1 cellular context compared by ENCODE assay signal in the genomic region with DNA sequence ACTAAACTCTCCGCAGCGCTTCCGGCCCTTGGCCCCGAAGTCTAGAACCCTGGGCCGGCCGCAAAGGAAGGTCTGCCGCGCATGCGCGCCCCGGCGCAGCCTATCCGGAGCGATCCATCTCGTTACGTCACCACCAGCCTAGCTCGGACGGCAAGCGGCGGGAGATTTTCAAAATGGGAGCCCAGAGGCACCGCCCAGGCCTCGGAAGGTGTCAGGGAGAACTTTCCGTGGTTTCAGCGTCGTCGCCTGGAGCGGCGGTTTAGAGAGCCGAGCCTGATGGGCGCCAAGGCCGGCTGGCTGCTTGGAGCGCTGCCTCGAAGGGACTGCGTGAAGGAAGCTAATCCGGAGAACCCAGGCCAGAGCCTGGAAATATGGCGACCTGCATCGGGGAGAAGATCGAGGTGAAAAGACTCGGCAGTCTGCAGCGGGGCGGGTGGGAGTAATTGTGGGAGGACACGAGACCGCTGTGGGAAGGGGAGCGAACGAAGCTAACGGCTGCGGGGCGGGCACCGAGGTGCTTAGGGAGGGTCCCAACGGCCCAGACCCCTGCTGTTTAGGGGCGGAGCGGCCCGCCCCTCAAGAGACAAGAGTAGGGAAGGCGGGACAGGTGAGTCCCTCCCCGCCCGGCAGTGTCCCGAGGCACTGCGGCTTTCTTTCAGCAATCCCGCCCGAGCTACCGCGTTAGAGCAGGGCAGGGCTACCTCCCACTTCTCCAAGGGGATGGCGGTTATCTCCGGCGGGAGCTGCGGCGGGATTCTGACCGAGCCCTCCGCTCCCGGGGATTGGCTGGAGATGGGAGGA.
A peak's percentile ranks its signal among the peaks of the same experiment; 100 is the strongest.
TF ChIP-seq lines count a peak whose summit lies in the region.

A gene (plus strand): TSS at position 130 of the 801 bp plus-strand sequence. CDS start 242 bp downstream, at position 372.

TF ChIP-seq in HepG2, 621 proteins besides CTCF, POLR2A, EP300 and RAD21 (continued from another document and continues in another):
- no peak; the same call in 1 of the 2 replicates for TF ChIP-seq ZNF569 (CRISPR knock-in tag; IDR thresholded peaks at IDR 0.05; ENCODE audit: borderline replicate concordance)
- no peak for TF ChIP-seq ZC3H4 (CRISPR knock-in tag; IDR thresholded peaks at IDR 0.05; ENCODE audit: borderline replicate concordance)
- TF ChIP-seq, protein P1, sequence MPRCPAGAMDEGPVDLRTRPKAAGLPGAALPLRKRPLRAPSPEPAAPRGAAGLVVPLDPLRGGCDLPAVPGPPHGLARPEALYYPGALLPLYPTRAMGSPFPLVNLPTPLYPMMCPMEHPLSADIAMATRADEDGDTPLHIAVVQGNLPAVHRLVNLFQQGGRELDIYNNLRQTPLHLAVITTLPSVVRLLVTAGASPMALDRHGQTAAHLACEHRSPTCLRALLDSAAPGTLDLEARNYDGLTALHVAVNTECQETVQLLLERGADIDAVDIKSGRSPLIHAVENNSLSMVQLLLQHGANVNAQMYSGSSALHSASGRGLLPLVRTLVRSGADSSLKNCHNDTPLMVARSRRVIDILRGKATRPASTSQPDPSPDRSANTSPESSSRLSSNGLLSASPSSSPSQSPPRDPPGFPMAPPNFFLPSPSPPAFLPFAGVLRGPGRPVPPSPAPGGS (CRISPR knock-in tag; IDR thresholded peaks at IDR 0.05): no peak; the same call in none of the 2 replicates
- TF ChIP-seq, protein P2, sequence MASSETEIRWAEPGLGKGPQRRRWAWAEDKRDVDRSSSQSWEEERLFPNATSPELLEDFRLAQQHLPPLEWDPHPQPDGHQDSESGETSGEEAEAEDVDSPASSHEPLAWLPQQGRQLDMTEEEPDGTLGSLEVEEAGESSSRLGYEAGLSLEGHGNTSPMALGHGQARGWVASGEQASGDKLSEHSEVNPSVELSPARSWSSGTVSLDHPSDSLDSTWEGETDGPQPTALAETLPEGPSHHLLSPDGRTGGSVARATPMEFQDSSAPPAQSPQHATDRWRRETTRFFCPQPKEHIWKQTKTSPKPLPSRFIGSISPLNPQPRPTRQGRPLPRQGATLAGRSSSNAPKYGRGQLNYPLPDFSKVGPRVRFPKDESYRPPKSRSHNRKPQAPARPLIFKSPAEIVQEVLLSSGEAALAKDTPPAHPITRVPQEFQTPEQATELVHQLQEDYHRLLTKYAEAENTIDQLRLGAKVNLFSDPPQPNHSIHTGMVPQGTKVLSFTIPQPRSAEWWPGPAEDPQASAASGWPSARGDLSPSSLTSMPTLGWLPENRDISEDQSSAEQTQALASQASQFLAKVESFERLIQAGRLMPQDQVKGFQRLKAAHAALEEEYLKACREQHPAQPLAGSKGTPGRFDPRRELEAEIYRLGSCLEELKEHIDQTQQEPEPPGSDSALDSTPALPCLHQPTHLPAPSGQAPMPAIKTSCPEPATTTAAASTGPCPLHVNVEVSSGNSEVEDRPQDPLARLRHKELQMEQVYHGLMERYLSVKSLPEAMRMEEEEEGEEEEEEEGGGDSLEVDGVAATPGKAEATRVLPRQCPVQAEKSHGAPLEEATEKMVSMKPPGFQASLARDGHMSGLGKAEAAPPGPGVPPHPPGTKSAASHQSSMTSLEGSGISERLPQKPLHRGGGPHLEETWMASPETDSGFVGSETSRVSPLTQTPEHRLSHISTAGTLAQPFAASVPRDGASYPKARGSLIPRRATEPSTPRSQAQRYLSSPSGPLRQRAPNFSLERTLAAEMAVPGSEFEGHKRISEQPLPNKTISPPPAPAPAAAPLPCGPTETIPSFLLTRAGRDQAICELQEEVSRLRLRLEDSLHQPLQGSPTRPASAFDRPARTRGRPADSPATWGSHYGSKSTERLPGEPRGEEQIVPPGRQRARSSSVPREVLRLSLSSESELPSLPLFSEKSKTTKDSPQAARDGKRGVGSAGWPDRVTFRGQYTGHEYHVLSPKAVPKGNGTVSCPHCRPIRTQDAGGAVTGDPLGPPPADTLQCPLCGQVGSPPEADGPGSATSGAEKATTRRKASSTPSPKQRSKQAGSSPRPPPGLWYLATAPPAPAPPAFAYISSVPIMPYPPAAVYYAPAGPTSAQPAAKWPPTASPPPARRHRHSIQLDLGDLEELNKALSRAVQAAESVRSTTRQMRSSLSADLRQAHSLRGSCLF (CRISPR knock-in tag; IDR thresholded peaks at IDR 0.05; ENCODE audit: borderline replicate concordance): no peak
- TF ChIP-seq EED (CRISPR knock-in tag; IDR thresholded peaks at IDR 0.05): peak; percentile 76; the same call in 1 of the 2 replicates
- TF ChIP-seq HDAC1 (CRISPR knock-in tag; IDR thresholded peaks at IDR 0.05): peak; percentile 99
- no peak for TF ChIP-seq ZNF331 (CRISPR knock-in tag; IDR thresholded peaks at IDR 0.05)
- TF ChIP-seq ZNF510 (CRISPR knock-in tag; IDR thresholded peaks at IDR 0.05; ENCODE audit: low read depth): 0 out of 2 replicates have a peak, but pooled peaks have one; percentile 64
- TF ChIP-seq TBX2 (CRISPR knock-in tag; IDR thresholded peaks at IDR 0.05; ENCODE audit: borderline replicate concordance): peak; percentile 65
- TF ChIP-seq CAMTA2 (CRISPR knock-in tag; IDR thresholded peaks at IDR 0.05; ENCODE audit: borderline replicate concordance): 0 out of 2 replicates have a peak, but pooled peaks have one; percentile 65
- peak; percentile 97 for TF ChIP-seq ASH2L (IDR thresholded peaks at IDR 0.05; ENCODE audit: insufficient read length, low read depth, low read length)
- TF ChIP-seq, protein P3, sequence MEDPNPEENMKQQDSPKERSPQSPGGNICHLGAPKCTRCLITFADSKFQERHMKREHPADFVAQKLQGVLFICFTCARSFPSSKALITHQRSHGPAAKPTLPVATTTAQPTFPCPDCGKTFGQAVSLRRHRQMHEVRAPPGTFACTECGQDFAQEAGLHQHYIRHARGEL (CRISPR knock-in tag; IDR thresholded peaks at IDR 0.05): no peak
- TF ChIP-seq, protein P4, sequence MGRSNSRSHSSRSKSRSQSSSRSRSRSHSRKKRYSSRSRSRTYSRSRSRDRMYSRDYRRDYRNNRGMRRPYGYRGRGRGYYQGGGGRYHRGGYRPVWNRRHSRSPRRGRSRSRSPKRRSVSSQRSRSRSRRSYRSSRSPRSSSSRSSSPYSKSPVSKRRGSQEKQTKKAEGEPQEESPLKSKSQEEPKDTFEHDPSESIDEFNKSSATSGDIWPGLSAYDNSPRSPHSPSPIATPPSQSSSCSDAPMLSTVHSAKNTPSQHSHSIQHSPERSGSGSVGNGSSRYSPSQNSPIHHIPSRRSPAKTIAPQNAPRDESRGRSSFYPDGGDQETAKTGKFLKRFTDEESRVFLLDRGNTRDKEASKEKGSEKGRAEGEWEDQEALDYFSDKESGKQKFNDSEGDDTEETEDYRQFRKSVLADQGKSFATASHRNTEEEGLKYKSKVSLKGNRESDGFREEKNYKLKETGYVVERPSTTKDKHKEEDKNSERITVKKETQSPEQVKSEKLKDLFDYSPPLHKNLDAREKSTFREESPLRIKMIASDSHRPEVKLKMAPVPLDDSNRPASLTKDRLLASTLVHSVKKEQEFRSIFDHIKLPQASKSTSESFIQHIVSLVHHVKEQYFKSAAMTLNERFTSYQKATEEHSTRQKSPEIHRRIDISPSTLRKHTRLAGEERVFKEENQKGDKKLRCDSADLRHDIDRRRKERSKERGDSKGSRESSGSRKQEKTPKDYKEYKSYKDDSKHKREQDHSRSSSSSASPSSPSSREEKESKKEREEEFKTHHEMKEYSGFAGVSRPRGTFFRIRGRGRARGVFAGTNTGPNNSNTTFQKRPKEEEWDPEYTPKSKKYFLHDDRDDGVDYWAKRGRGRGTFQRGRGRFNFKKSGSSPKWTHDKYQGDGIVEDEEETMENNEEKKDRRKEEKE (IDR thresholded peaks at IDR 0.05): no peak
- TF ChIP-seq, protein P5, sequence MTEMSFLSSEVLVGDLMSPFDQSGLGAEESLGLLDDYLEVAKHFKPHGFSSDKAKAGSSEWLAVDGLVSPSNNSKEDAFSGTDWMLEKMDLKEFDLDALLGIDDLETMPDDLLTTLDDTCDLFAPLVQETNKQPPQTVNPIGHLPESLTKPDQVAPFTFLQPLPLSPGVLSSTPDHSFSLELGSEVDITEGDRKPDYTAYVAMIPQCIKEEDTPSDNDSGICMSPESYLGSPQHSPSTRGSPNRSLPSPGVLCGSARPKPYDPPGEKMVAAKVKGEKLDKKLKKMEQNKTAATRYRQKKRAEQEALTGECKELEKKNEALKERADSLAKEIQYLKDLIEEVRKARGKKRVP (CRISPR knock-in tag; IDR thresholded peaks at IDR 0.05): peak in 1 of 2 experiments; percentile 59; a peak in 2 of 4 replicates
- TF ChIP-seq, protein P6, sequence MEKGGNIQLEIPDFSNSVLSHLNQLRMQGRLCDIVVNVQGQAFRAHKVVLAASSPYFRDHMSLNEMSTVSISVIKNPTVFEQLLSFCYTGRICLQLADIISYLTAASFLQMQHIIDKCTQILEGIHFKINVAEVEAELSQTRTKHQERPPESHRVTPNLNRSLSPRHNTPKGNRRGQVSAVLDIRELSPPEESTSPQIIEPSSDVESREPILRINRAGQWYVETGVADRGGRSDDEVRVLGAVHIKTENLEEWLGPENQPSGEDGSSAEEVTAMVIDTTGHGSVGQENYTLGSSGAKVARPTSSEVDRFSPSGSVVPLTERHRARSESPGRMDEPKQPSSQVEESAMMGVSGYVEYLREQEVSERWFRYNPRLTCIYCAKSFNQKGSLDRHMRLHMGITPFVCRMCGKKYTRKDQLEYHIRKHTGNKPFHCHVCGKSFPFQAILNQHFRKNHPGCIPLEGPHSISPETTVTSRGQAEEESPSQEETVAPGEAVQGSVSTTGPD (CRISPR knock-in tag; IDR thresholded peaks at IDR 0.05): no peak
- TF ChIP-seq MTA3 (CRISPR knock-in tag; IDR thresholded peaks at IDR 0.05): no peak
- TF ChIP-seq, protein P7, sequence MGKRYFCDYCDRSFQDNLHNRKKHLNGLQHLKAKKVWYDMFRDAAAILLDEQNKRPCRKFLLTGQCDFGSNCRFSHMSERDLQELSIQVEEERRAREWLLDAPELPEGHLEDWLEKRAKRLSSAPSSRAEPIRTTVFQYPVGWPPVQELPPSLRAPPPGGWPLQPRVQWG (CRISPR knock-in tag; IDR thresholded peaks at IDR 0.05; ENCODE audit: borderline replicate concordance, low read depth): no peak
- peak; percentile 32; the same call in 1 of the 2 replicates for TF ChIP-seq ZNF232 (CRISPR knock-in tag; IDR thresholded peaks at IDR 0.05; ENCODE audit: borderline replicate concordance)
- TF ChIP-seq, protein P8, sequence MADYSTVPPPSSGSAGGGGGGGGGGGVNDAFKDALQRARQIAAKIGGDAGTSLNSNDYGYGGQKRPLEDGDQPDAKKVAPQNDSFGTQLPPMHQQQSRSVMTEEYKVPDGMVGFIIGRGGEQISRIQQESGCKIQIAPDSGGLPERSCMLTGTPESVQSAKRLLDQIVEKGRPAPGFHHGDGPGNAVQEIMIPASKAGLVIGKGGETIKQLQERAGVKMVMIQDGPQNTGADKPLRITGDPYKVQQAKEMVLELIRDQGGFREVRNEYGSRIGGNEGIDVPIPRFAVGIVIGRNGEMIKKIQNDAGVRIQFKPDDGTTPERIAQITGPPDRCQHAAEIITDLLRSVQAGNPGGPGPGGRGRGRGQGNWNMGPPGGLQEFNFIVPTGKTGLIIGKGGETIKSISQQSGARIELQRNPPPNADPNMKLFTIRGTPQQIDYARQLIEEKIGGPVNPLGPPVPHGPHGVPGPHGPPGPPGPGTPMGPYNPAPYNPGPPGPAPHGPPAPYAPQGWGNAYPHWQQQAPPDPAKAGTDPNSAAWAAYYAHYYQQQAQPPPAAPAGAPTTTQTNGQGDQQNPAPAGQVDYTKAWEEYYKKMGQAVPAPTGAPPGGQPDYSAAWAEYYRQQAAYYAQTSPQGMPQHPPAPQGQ (CRISPR knock-in tag; IDR thresholded peaks at IDR 0.05; ENCODE audit: borderline replicate concordance): no peak
- no peak; the same call in 1 of the 2 replicates for TF ChIP-seq ISL2 (CRISPR knock-in tag; IDR thresholded peaks at IDR 0.05)
- TF ChIP-seq KMT2B (CRISPR knock-in tag; IDR thresholded peaks at IDR 0.05): peak; percentile 86
- TF ChIP-seq POGZ (CRISPR knock-in tag; IDR thresholded peaks at IDR 0.05): peak; percentile 96
- TF ChIP-seq, protein P9, sequence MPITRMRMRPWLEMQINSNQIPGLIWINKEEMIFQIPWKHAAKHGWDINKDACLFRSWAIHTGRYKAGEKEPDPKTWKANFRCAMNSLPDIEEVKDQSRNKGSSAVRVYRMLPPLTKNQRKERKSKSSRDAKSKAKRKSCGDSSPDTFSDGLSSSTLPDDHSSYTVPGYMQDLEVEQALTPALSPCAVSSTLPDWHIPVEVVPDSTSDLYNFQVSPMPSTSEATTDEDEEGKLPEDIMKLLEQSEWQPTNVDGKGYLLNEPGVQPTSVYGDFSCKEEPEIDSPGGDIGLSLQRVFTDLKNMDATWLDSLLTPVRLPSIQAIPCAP (CRISPR knock-in tag; IDR thresholded peaks at IDR 0.05; ENCODE audit: low read depth): no peak
- no peak; the same call in 1 of the 2 replicates for TF ChIP-seq KDM3A (CRISPR knock-in tag; IDR thresholded peaks at IDR 0.05; ENCODE audit: low read depth)
- TF ChIP-seq ELF4 (CRISPR knock-in tag; IDR thresholded peaks at IDR 0.05; ENCODE audit: borderline replicate concordance): peak; percentile 75; the same call in 1 of the 2 replicates
- no peak for TF ChIP-seq ZNF562 (CRISPR knock-in tag; IDR thresholded peaks at IDR 0.05; ENCODE audit: borderline replicate concordance)
